Comparison of ENCODE assay signal across 19 cellular contexts in the genomic region with DNA sequence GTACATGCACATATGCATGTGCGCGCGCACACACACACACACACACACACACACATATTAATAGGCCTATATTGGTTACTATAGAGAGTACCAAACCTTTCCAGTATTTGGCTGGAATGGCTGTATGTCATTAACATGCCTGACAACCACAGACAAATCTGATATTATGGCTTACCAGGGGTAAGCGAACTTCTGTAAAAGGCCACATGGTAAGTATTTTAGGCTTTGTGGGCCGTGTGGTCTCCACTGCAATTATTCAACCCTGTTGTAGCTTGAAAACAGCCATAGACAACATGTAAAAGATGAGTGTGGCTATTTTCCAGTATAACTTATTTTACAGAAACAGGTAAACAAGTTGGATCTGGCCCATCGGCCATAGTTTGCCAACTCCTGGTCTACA.
"Had no signal": no experiment of that assay in that cellular context is flagged by ENCODE, and none has a peak within 500 bp of the region (broad histone marks: within the 10 kb centered on the region; RNA-seq: fewer than 3 reads in every experiment).

No MANE protein-coding gene starts in this region.

- H3K4me1 ChIP-seq: SJSA1 had no signal

- FAIRE-seq: HepG2, K562, RCC 7860 had no signal

- H3K9me3 Mint-ChIP-seq: IgD-negative memory B cell had no signal

- H3K4me3 ChIP-seq: K562, SJSA1, SK-N-MC had no signal

- H3K9me3 ChIP-seq: SJSA1 had no signal

- H3K27ac Mint-ChIP-seq: IgD-negative memory B cell had no signal

- H3K27me3 Mint-ChIP-seq: IgD-negative memory B cell had no signal

- H3K27me3 ChIP-seq: SJSA1 had no signal

- DNase-seq: MV-4-11, NCI-H1048, NCI-H1105, NCI-H1417, NCI-H1436 treated with DMSO at 0.1 percent for 48 hours, NCI-H1694, NCI-H187 treated with DMSO at 0.1 percent for 48 hours, NCI-H2029 treated with DMSO at 0.1 percent for 48 hours, NCI-H2227 treated with DMSO at 0.1 percent for 48 hours, NCI-H524, Right ventricle myocardium superior, RPMI8226, SIG-M5 had no signal

- H3K27ac ChIP-seq: SJSA1 had no signal

- ATAC-seq: HepG2, K562 had no signal

- H3K4me3 Mint-ChIP-seq: IgD-negative memory B cell had no signal
